1 cellular context compared by ENCODE assay signal in genomic region chr3:39150803-39151631, GRCh38.
TF ChIP-seq lines count a peak whose summit lies in the region.

No MANE protein-coding gene starts in this region.

TF ChIP-seq in endothelial cell of umbilical vein, 7 proteins besides CTCF, POLR2A, EP300 and RAD21:
- no peak for TF ChIP-seq EZH2 (IDR thresholded peaks at IDR 0.05; ENCODE audit: borderline replicate concordance, low read depth, low read length, severe bottlenecking)
- TF ChIP-seq POLR2AphosphoS5 (IDR thresholded peaks at IDR 0.05; ENCODE audit: insufficient read depth, low read depth, low read length) = peak; percentile 82
- TF ChIP-seq GATA2 (IDR thresholded peaks at IDR 0.05; ENCODE audit: insufficient read depth, insufficient read length, low read depth, low read length) = peak; percentile 46
- TF ChIP-seq JUN (IDR thresholded peaks at IDR 0.05; ENCODE audit: borderline replicate concordance, insufficient read depth, insufficient read length, low read depth) = peak; percentile 61
- peak; percentile 96 for TF ChIP-seq FOS (IDR thresholded peaks at IDR 0.05; ENCODE audit: borderline replicate concordance, insufficient read depth, low read length)
